1 cellular context compared by ENCODE assay signal in genomic region chr9:136847827-136848392, GRCh38.
TF ChIP-seq lines count a peak whose summit lies in the region.

No MANE protein-coding gene starts in this region.

TF ChIP-seq in K562, 482 proteins besides CTCF, POLR2A, EP300 and RAD21 (continued from another document and continues in another):
- TF ChIP-seq CHD7 (IDR thresholded peaks at IDR 0.05; ENCODE audit: low read depth, low read length) (no peak), ZNF592 (IDR thresholded peaks at IDR 0.05) (no peak), LCOR (CRISPR knock-in tag; IDR thresholded peaks at IDR 0.05) (no peak), HCFC1 (IDR thresholded peaks at IDR 0.05; ENCODE audit: low read depth, low read length) (no peak), EWSR1 (IDR thresholded peaks at IDR 0.05; ENCODE audit: borderline replicate concordance, low read depth, partially characterized antibody) (no peak), PRPF4 (IDR thresholded peaks at IDR 0.05; ENCODE audit: insufficient read depth, low read depth, low read length, poor library complexity, severe bottlenecking) (no peak), CHD1 (IDR thresholded peaks at IDR 0.05; ENCODE audit: low read length) (peak; percentile 99), IRF1 (CRISPR knock-in tag; IDR thresholded peaks at IDR 0.05; ENCODE audit: borderline replicate concordance) (no peak), FOXP4 (CRISPR knock-in tag; IDR thresholded peaks at IDR 0.05; ENCODE audit: borderline replicate concordance) (peak; percentile 76; the same call in 1 of the 2 replicates), ZNF561 (CRISPR knock-in tag; conservative IDR thresholded peaks at IDR 0.05) (no peak; the same call in 1 of the 2 replicates), ZNF318 (IDR thresholded peaks at IDR 0.05; ENCODE audit: borderline replicate concordance in 1 of 2, low read depth in 1 of 2) (no peak), MLLT1 (IDR thresholded peaks at IDR 0.05) (no peak; a peak in 1 of 4 replicates), ESRRA (IDR thresholded peaks at IDR 0.05; ENCODE audit: borderline replicate concordance, low read depth) (peak; percentile 79; the same call in 1 of the 2 replicates), ZBED1 (IDR thresholded peaks at IDR 0.05) (no peak), ARHGAP35 (IDR thresholded peaks at IDR 0.05; ENCODE audit: partially characterized antibody) (no peak), FOXM1 (IDR thresholded peaks at IDR 0.05; ENCODE audit: low read depth) (no peak), FOXM1 (CRISPR knock-in tag; IDR thresholded peaks at IDR 0.05; ENCODE audit: low read depth) (0 out of 2 replicates have a peak, but pooled peaks have one; percentile 7), FOS (IDR thresholded peaks at IDR 0.05; ENCODE audit: extremely low read depth, insufficient read length) (no peak)
